ENCODE assay signal across 8 cellular contexts in the genomic region with DNA sequence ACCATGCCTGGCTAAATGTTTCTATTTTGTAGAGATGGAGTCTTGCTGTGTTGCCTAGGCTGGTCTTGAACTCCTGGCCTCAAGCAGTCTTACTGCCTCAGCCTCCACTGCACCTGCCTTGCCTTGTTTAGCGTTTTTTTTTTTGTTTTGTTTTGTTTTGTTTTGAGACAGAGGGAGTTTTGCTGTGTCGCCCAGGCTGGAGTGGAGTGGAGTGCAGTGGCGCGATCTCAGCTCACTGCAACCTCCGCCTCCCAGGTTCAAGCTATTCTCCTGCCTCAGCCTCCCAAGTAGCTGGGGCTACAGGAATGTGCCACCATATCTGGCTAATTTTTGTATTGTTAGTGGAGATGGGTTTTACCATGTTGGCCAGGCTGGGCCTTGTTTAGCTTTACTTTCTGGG. TPM values are rescaled to one million over a fixed set of nuclear protein-coding genes. Genes with fewer than 3 reads are reported as not detected.
DNase-seq lines count a peak whose midpoint lies in the region; ATAC-seq and TF ChIP-seq lines count a peak whose summit lies in the region.
"Not testable (repeated sequence)": the region's sequence is repeated elsewhere in the genome, so short reads cannot be mapped to it uniquely, and the experiment has no call there.

No MANE protein-coding gene starts in this region.

- H3K27me3 Mint-ChIP-seq in CD8-positive, alpha-beta T cell (ENCODE audit: low read depth); activated CD8-positive, alpha-beta T cell treated with anti-CD3 and anti-CD28 coated beads for 36 hours; activated naive CD4-positive, alpha-beta T cell treated with anti-CD3 and anti-CD28 coated beads, Interleukin-2, amount 50 U/mL, for 24 hours; dendritic cell treated with granulocyte-macrophage colony-stimulating factor and Interleukin-4, amounts not matched to agents 40 ng/mL and 50 ng/mL, for 4 days; immature natural killer cell (ENCODE audit: low read depth in 3 of 3); naive thymus-derived CD8-positive, alpha-beta T cell; stimulated activated memory B cell treated with anti-CD40 and anti-IgM and Interleukin-4, amounts not matched to agents 10 μg/mL and 1 μg/mL and 100 μg/mL, for 72 hours: not testable (repeated sequence)

- H3K4me2 ChIP-seq in PC-9 = not testable (repeated sequence)

- H3K4me1 ChIP-seq in CD8-positive, alpha-beta T cell (ENCODE audit: insufficient read depth, low read length) = peaks cover 64% of the 10 kb centered on the region
- H3K4me1 ChIP-seq in PC-9 (replicated peaks; ENCODE audit: insufficient read depth) = not testable (repeated sequence)

- H3K27me3 ChIP-seq in CD8-positive, alpha-beta T cell (ENCODE audit: insufficient read depth, low read length); PC-9 (ENCODE audit: insufficient read depth, low read depth): not testable (repeated sequence)

- H3K79me2 ChIP-seq in PC-9 (ENCODE audit: low read depth) = peaks cover 84% of the 10 kb centered on the region

- H3K9me2 ChIP-seq in PC-9 (ENCODE audit: insufficient read depth) = not testable (repeated sequence)

- not testable (repeated sequence) for ATAC-seq in CD8-positive, alpha-beta T cell; activated CD8-positive, alpha-beta T cell treated with anti-CD3 and anti-CD28 coated beads for 36 hours; naive thymus-derived CD8-positive, alpha-beta T cell; stimulated activated memory B cell treated with anti-CD40 and anti-IgM and Interleukin-4, amounts not matched to agents 10 μg/mL and 1 μg/mL and 100 μg/mL, for 72 hours

- not testable (repeated sequence) for H3K36me3 ChIP-seq in CD8-positive, alpha-beta T cell (ENCODE audit: insufficient read depth, low read length); PC-9 (ENCODE audit: low read depth)

- H3K27ac ChIP-seq in CD8-positive, alpha-beta T cell (ENCODE audit: low read depth, low read length) = not testable (repeated sequence)
- 0 out of 2 replicates have a peak overlapping the region, but pooled peaks have one; percentile 6 for H3K27ac ChIP-seq in PC-9

- H3F3A ChIP-seq in PC-9 (ENCODE audit: insufficient read depth, low read depth) = peaks cover 11% of the 10 kb centered on the region

- peak in 1 of 7 experiments; percentile 11 for DNase-seq in CD8-positive, alpha-beta T cell
- not testable (repeated sequence) for DNase-seq in PC-9; activated CD8-positive, alpha-beta T cell treated with anti-CD3 and anti-CD28 coated beads for 36 hours; immature natural killer cell; naive thymus-derived CD8-positive, alpha-beta T cell

- not testable (repeated sequence) for H3K4me3 ChIP-seq in CD8-positive, alpha-beta T cell (ENCODE audit: low read depth, low read length); PC-9

- H3K27ac Mint-ChIP-seq in CD8-positive, alpha-beta T cell = peak overlapping the region; percentile 84
- H3K27ac Mint-ChIP-seq in activated CD8-positive, alpha-beta T cell treated with anti-CD3 and anti-CD28 coated beads for 36 hours = peak overlapping the region; percentile 51
- peak overlapping the region; percentile 17 for H3K27ac Mint-ChIP-seq in activated naive CD4-positive, alpha-beta T cell treated with anti-CD3 and anti-CD28 coated beads, Interleukin-2, amount 50 U/mL, for 24 hours
- H3K27ac Mint-ChIP-seq in dendritic cell treated with granulocyte-macrophage colony-stimulating factor and Interleukin-4, amounts not matched to agents 40 ng/mL and 50 ng/mL, for 4 days = peak overlapping the region; percentile 41
- peak overlapping the region in 5 of 6 donors; percentile 40 to 53 (median 47) for H3K27ac Mint-ChIP-seq in immature natural killer cell
- H3K27ac Mint-ChIP-seq in naive thymus-derived CD8-positive, alpha-beta T cell = peak overlapping the region; percentile 60 to 83 (median 74)
- H3K27ac Mint-ChIP-seq in stimulated activated memory B cell treated with anti-CD40 and anti-IgM and Interleukin-4, amounts not matched to agents 10 μg/mL and 1 μg/mL and 100 μg/mL, for 72 hours = peak overlapping the region; percentile 11

- not testable (repeated sequence) for H2AFZ ChIP-seq in PC-9

- peaks cover 73% of the 10 kb centered on the region for H3K4me1 Mint-ChIP-seq in CD8-positive, alpha-beta T cell (ENCODE audit: low read depth)
- H3K4me1 Mint-ChIP-seq in activated CD8-positive, alpha-beta T cell treated with anti-CD3 and anti-CD28 coated beads for 36 hours (ENCODE audit: low read depth) = peaks cover 67% of the 10 kb centered on the region
- peaks cover 83% of the 10 kb centered on the region for H3K4me1 Mint-ChIP-seq in activated naive CD4-positive, alpha-beta T cell treated with anti-CD3 and anti-CD28 coated beads, Interleukin-2, amount 50 U/mL, for 24 hours
- H3K4me1 Mint-ChIP-seq in dendritic cell treated with granulocyte-macrophage colony-stimulating factor and Interleukin-4, amounts not matched to agents 40 ng/mL and 50 ng/mL, for 4 days (ENCODE audit: low read depth) = peaks cover 46% of the 10 kb centered on the region
- peaks cover 59 to 84% of the 10 kb centered on the region in 2 donors for H3K4me1 Mint-ChIP-seq in immature natural killer cell
- peaks cover 25 to 85% (median 83%) of the 10 kb centered on the region in 4 donors for H3K4me1 Mint-ChIP-seq in naive thymus-derived CD8-positive, alpha-beta T cell
- H3K4me1 Mint-ChIP-seq in stimulated activated memory B cell treated with anti-CD40 and anti-IgM and Interleukin-4, amounts not matched to agents 10 μg/mL and 1 μg/mL and 100 μg/mL, for 72 hours = peaks cover 81% of the 10 kb centered on the region

- peaks cover 45% of the 10 kb centered on the region for H3K36me3 Mint-ChIP-seq in CD8-positive, alpha-beta T cell
- H3K36me3 Mint-ChIP-seq in activated CD8-positive, alpha-beta T cell treated with anti-CD3 and anti-CD28 coated beads for 36 hours (ENCODE audit: low read depth) = peaks cover 35% of the 10 kb centered on the region
- H3K36me3 Mint-ChIP-seq in activated naive CD4-positive, alpha-beta T cell treated with anti-CD3 and anti-CD28 coated beads, Interleukin-2, amount 50 U/mL, for 24 hours; immature natural killer cell: not testable (repeated sequence)
- peaks cover 33% of the 10 kb centered on the region for H3K36me3 Mint-ChIP-seq in dendritic cell treated with granulocyte-macrophage colony-stimulating factor and Interleukin-4, amounts not matched to agents 40 ng/mL and 50 ng/mL, for 4 days (ENCODE audit: low read depth)
- H3K36me3 Mint-ChIP-seq in naive thymus-derived CD8-positive, alpha-beta T cell = peaks cover 0 to 56% (median 5%) of the 10 kb centered on the region in 3 donors
- H3K36me3 Mint-ChIP-seq in stimulated activated memory B cell treated with anti-CD40 and anti-IgM and Interleukin-4, amounts not matched to agents 10 μg/mL and 1 μg/mL and 100 μg/mL, for 72 hours = peaks cover 23% of the 10 kb centered on the region

- CTCF ChIA-PET in CD8-positive, alpha-beta T cell (lab: Charles Lee) = interaction anchor here (0.6 to 1.6 kb wide), 5 partner anchors 12 to 166 kb away, joined by 3 to 6 read pairs (median 3); no protein-coding TSS in a partner anchor
- CTCF ChIA-PET in PC-9 (lab: Charles Lee) = not testable (repeated sequence)
- CTCF ChIA-PET in activated CD8-positive, alpha-beta T cell treated with anti-CD3 and anti-CD28 coated beads for 36 hours (lab: Charles Lee) = interaction anchor here (1.0 to 1.4 kb wide), 7 partner anchors 9 to 74 kb away, joined by 3 to 7 read pairs (median 4); no protein-coding TSS in a partner anchor

- POLR2A ChIA-PET in CD8-positive, alpha-beta T cell (lab: Charles Lee) = interaction anchor here (1.0 kb wide), 1 partner anchor 8 kb away, joined by 3 read pairs; no protein-coding TSS in a partner anchor
- POLR2A ChIA-PET in PC-9 (lab: Charles Lee; ENCODE audit: unreplicated experiment) = not testable (repeated sequence)
- POLR2A ChIA-PET in activated CD8-positive, alpha-beta T cell treated with anti-CD3 and anti-CD28 coated beads for 36 hours (lab: Charles Lee) = interaction anchor here (0.8 kb wide), 1 partner anchor 17 kb away, joined by 3 read pairs; no protein-coding TSS in a partner anchor
- POLR2A ChIA-PET in naive thymus-derived CD8-positive, alpha-beta T cell (lab: Charles Lee) = interaction anchor here (0.6 to 1.6 kb wide), 7 partner anchors 8 to 130 kb away, joined by 3 to 9 read pairs (median 4); no protein-coding TSS in a partner anchor

- not testable (repeated sequence) for BruUV-seq in PC-9 (replicated peaks; lab: Mats Ljungman, UMichigan)

- TF ChIP-seq CTCF in CD8-positive, alpha-beta T cell (IDR thresholded peaks at IDR 0.05); PC-9 (conservative IDR thresholded peaks at IDR 0.05); activated CD8-positive, alpha-beta T cell treated with anti-CD3 and anti-CD28 coated beads for 36 hours (IDR thresholded peaks at IDR 0.05): not testable (repeated sequence)

- peaks cover 68% of the 10 kb centered on the region for H4K20me1 ChIP-seq in PC-9 (ENCODE audit: insufficient read depth)

- not testable (repeated sequence) for H3K4me3 Mint-ChIP-seq in CD8-positive, alpha-beta T cell; activated CD8-positive, alpha-beta T cell treated with anti-CD3 and anti-CD28 coated beads for 36 hours; activated naive CD4-positive, alpha-beta T cell treated with anti-CD3 and anti-CD28 coated beads, Interleukin-2, amount 50 U/mL, for 24 hours; dendritic cell treated with granulocyte-macrophage colony-stimulating factor and Interleukin-4, amounts not matched to agents 40 ng/mL and 50 ng/mL, for 4 days; immature natural killer cell; stimulated activated memory B cell treated with anti-CD40 and anti-IgM and Interleukin-4, amounts not matched to agents 10 μg/mL and 1 μg/mL and 100 μg/mL, for 72 hours
- peak overlapping the region in 4 of 10 donors; percentile 8 to 36 (median 30) for H3K4me3 Mint-ChIP-seq in naive thymus-derived CD8-positive, alpha-beta T cell

- H3K9me3 Mint-ChIP-seq in CD8-positive, alpha-beta T cell; activated CD8-positive, alpha-beta T cell treated with anti-CD3 and anti-CD28 coated beads for 36 hours; activated naive CD4-positive, alpha-beta T cell treated with anti-CD3 and anti-CD28 coated beads, Interleukin-2, amount 50 U/mL, for 24 hours; dendritic cell treated with granulocyte-macrophage colony-stimulating factor and Interleukin-4, amounts not matched to agents 40 ng/mL and 50 ng/mL, for 4 days; immature natural killer cell; naive thymus-derived CD8-positive, alpha-beta T cell; stimulated activated memory B cell treated with anti-CD40 and anti-IgM and Interleukin-4, amounts not matched to agents 10 μg/mL and 1 μg/mL and 100 μg/mL, for 72 hours: not testable (repeated sequence)

- not testable (repeated sequence) for H3K9me3 ChIP-seq in CD8-positive, alpha-beta T cell (ENCODE audit: low read length); PC-9 (ENCODE audit: insufficient read depth, low read depth)

- intact Hi-C loops in CD8-positive, alpha-beta T cell (cut with DNase I, micrococcal nuclease); PC-9 (cut with micrococcal nuclease; ENCODE audit: unreplicated experiment); activated CD8-positive, alpha-beta T cell treated with anti-CD3 and anti-CD28 coated beads for 36 hours (cut with micrococcal nuclease); dendritic cell treated with granulocyte-macrophage colony-stimulating factor and Interleukin-4, amounts not matched to agents 40 ng/mL and 50 ng/mL, for 4 days (cut with micrococcal nuclease): not testable (repeated sequence)

RNA-seq across cellular contexts. Expression of a gene that starts 27.0 kb away (rescaled TPM):
- 100 to 1,000 TPM; 180 TPM for total RNA-seq in CD8-positive, alpha-beta T cell
- total RNA-seq in PC-9 (2021) = 86.2 and 115 TPM in 2 replicates
- 100 to 1,000 TPM; 239 to 253 TPM for total RNA-seq in activated CD8-positive, alpha-beta T cell treated with anti-CD3 and anti-CD28 coated beads for 36 hours
- polyA plus RNA-seq in immature natural killer cell = 100 to 1,000 TPM; 231 to 328 (median 243) TPM
- total RNA-seq in naive thymus-derived CD8-positive, alpha-beta T cell = 100 to 1,000 TPM; 223 to 236 TPM
- polyA plus RNA-seq in naive thymus-derived CD8-positive, alpha-beta T cell = 100 to 1,000 TPM; 356 to 403 (median 359) TPM

Comparison
In these comparisons a context has a peak if more than half of its experiments do, and no peak if none do; other contexts are left out.
1. H3K27ac Mint-ChIP-seq: peak in every context shown above with its lines; median percentile 84 in CD8-positive, alpha-beta T cell; 74 in naive thymus-derived CD8-positive, alpha-beta T cell; 51 in activated CD8-positive, alpha-beta T cell treated with anti-CD3 and anti-CD28 coated beads for 36 hours; 47 in immature natural killer cell; 41 in dendritic cell treated with granulocyte-macrophage colony-stimulating factor and Interleukin-4, amounts not matched to agents 40 ng/mL and 50 ng/mL, for 4 days; 17 in activated naive CD4-positive, alpha-beta T cell treated with anti-CD3 and anti-CD28 coated beads, Interleukin-2, amount 50 U/mL, for 24 hours; 11 in stimulated activated memory B cell treated with anti-CD40 and anti-IgM and Interleukin-4, amounts not matched to agents 10 μg/mL and 1 μg/mL and 100 μg/mL, for 72 hours.